In the genomic region with DNA sequence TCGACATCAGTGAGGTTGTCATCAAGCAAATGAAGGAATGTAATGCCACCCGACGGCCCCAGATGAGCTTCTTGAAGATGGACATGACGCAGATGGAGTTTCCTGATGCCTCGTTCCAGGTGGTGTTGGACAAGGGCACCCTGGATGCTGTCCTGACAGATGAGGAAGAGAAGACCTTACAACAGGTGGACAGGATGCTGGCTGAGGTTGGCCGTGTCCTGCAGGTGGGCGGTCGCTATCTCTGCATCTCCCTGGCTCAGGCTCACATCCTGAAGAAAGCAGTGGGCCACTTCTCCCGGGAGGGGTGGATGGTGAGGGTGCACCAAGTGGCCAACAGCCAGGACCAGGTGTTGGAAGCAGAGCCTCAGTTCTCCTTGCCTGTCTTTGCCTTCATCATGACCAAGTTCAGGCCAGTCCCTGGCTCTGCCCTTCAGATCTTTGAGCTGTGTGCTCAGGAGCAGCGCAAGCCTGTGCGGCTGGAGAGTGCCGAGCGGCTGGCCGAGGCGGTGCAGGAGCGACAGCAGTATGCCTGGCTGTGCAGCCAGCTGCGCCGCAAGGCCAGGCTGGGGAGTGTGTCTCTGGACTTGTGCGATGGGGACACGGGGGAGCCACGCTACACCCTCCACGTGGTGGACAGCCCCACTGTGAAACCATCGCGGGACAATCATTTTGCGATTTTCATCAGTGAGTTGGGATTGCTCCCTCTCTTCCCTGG, we compare ENCODE assay signal across 18 cellular contexts. TPM values are rescaled to one million over a fixed set of nuclear protein-coding genes. Genes with fewer than 3 reads are reported as not detected.
DNase-seq lines count a peak whose midpoint lies in the region; ATAC-seq and TF ChIP-seq lines count a peak whose summit lies in the region.
"Had no signal": no experiment of that assay in that cellular context is flagged by ENCODE, and none has a peak within 500 bp of the region (broad histone marks: within the 10 kb centered on the region; RNA-seq: fewer than 3 reads in every experiment).

No MANE protein-coding gene starts in this region.

- H3K4me1 ChIP-seq in thyroid gland: peaks cover 5 to 10% of the 10 kb centered on the region in 2 donors

- DNase-seq in T-helper 2 cell treated with Interferon-gamma antibody and Interleukin-4, amounts not matched to agents 5 μg/mL and 100 μg/mL, for 36 hours (ENCODE audit: low spot score): no peak
- DNase-seq in T-helper 2 cell (no peak), HFFc6 (no peak), thyroid gland (no peak), glutamatergic neuron (no peak), NCI-H2227 treated with DMSO at 0.1 percent for 48 hours (lab: John Stamatoyannopoulos, UW) (no peak)
- no peak for DNase-seq in naive thymus-derived CD8-positive, alpha-beta T cell
- DNase-seq: 8988T, activated B cell treated with CpG ODN at 0.5 μM for 24 hours, C1 segment of cervical spinal cord, dermis blood vessel endothelial cell, EL, mesendoderm, NCI-H187 treated with DMSO at 0.1 percent for 48 hours, NCI-H524, ovary, upper lobe of right lung had no signal

- peaks cover 54% of the 10 kb centered on the region for H3K36me3 Mint-ChIP-seq in T-helper 2 cell treated with Interferon-gamma antibody and Interleukin-4, amounts not matched to agents 5 μg/mL and 100 μg/mL, for 36 hours (ENCODE audit: low read depth)
- H3K36me3 Mint-ChIP-seq in HFFc6 (ENCODE audit: low read depth) (peaks cover 35% of the 10 kb centered on the region), glutamatergic neuron (ENCODE audit: unreplicated experiment) (no peaks in the 10 kb centered on the region)
- H3K36me3 Mint-ChIP-seq in activated T-helper 17 cell treated with anti-CD3 and anti-CD28 coated beads, Interleukin-2, amount 50 U/mL, for 72 hours (ENCODE audit: low read depth): peaks cover 76% of the 10 kb centered on the region
- H3K36me3 Mint-ChIP-seq in naive thymus-derived CD8-positive, alpha-beta T cell: peaks cover 0 to 48% (median 18%) of the 10 kb centered on the region in 3 donors

- no peaks in the 10 kb centered on the region for H3K27me3 Mint-ChIP-seq in T-helper 2 cell treated with Interferon-gamma antibody and Interleukin-4, amounts not matched to agents 5 μg/mL and 100 μg/mL, for 36 hours (ENCODE audit: low read depth)
- H3K27me3 Mint-ChIP-seq in HFFc6 (ENCODE audit: insufficient read depth) (peaks cover 8% of the 10 kb centered on the region), glutamatergic neuron (ENCODE audit: unreplicated experiment) (no peaks in the 10 kb centered on the region)
- no peaks in the 10 kb centered on the region for H3K27me3 Mint-ChIP-seq in activated T-helper 17 cell treated with anti-CD3 and anti-CD28 coated beads, Interleukin-2, amount 50 U/mL, for 72 hours
- no peaks in the 10 kb centered on the region for H3K27me3 Mint-ChIP-seq in naive thymus-derived CD8-positive, alpha-beta T cell
- H3K27me3 Mint-ChIP-seq: activated B cell treated with CpG ODN at 0.5 μM for 24 hours had no signal

- H3K4me3 ChIP-seq in thyroid gland (replicated peaks in 1 of 3): no peak overlapping the region
- H3K4me3 ChIP-seq: ovary, upper lobe of right lung had no signal

- H3K4me3 Mint-ChIP-seq in T-helper 2 cell treated with Interferon-gamma antibody and Interleukin-4, amounts not matched to agents 5 μg/mL and 100 μg/mL, for 36 hours: peak overlapping the region; percentile 97
- H3K4me3 Mint-ChIP-seq in HFFc6 (peak overlapping the region; percentile 51), glutamatergic neuron (ENCODE audit: unreplicated experiment) (no peak overlapping the region)
- peak overlapping the region; percentile 95 for H3K4me3 Mint-ChIP-seq in activated T-helper 17 cell treated with anti-CD3 and anti-CD28 coated beads, Interleukin-2, amount 50 U/mL, for 72 hours
- H3K4me3 Mint-ChIP-seq in naive thymus-derived CD8-positive, alpha-beta T cell: peak overlapping the region; percentile 12 to 100 (median 96)
- H3K4me3 Mint-ChIP-seq: activated B cell treated with CpG ODN at 0.5 μM for 24 hours had no signal

- WGBS in thyroid gland, 2 donors: 88 to 89% methylated on average over 11 to 14 of the region's 25 CpGs

- peaks cover 37 to 41% of the 10 kb centered on the region in 2 donors for H3K36me3 ChIP-seq in thyroid gland
- H3K36me3 ChIP-seq: ovary had no signal

- H3K27ac ChIP-seq in thyroid gland: no peak overlapping the region
- H3K27ac ChIP-seq: ovary, upper lobe of right lung had no signal

- no peaks in the 10 kb centered on the region for H3K9me3 Mint-ChIP-seq in T-helper 2 cell treated with Interferon-gamma antibody and Interleukin-4, amounts not matched to agents 5 μg/mL and 100 μg/mL, for 36 hours
- H3K9me3 Mint-ChIP-seq in HFFc6: no peaks in the 10 kb centered on the region
- H3K9me3 Mint-ChIP-seq in activated T-helper 17 cell treated with anti-CD3 and anti-CD28 coated beads, Interleukin-2, amount 50 U/mL, for 72 hours: no peaks in the 10 kb centered on the region
- H3K9me3 Mint-ChIP-seq in naive thymus-derived CD8-positive, alpha-beta T cell: no peaks in the 10 kb centered on the region
- peaks cover 6% of the 10 kb centered on the region for H3K9me3 Mint-ChIP-seq in glutamatergic neuron (ENCODE audit: unreplicated experiment)
- H3K9me3 Mint-ChIP-seq: activated B cell treated with CpG ODN at 0.5 μM for 24 hours had no signal

- TF ChIP-seq CTCF in HFFc6 (IDR thresholded peaks at IDR 0.05): no peak
- no peak for TF ChIP-seq CTCF in thyroid gland (IDR thresholded peaks at IDR 0.05)
- TF ChIP-seq CTCF in glutamatergic neuron (IDR thresholded peaks at IDR 0.05; ENCODE audit: partially characterized antibody, unreplicated experiment): no peak

- H3K27me3 ChIP-seq in thyroid gland: no peaks in the 10 kb centered on the region
- H3K27me3 ChIP-seq: ovary, upper lobe of right lung had no signal

- no peak for ATAC-seq in activated T-helper 17 cell treated with anti-CD3 and anti-CD28 coated beads, Interleukin-2, amount 50 U/mL, for 72 hours (replicated peaks)
- ATAC-seq in naive thymus-derived CD8-positive, alpha-beta T cell: no peak
- ATAC-seq: upper lobe of right lung had no signal

- H3K9me3 ChIP-seq in thyroid gland: no peaks in the 10 kb centered on the region
- H3K9me3 ChIP-seq: ovary, upper lobe of right lung had no signal

- peaks cover 40% of the 10 kb centered on the region for H3K4me1 Mint-ChIP-seq in T-helper 2 cell treated with Interferon-gamma antibody and Interleukin-4, amounts not matched to agents 5 μg/mL and 100 μg/mL, for 36 hours (ENCODE audit: low read depth)
- H3K4me1 Mint-ChIP-seq in HFFc6 (ENCODE audit: low read depth) (peaks cover 56% of the 10 kb centered on the region), glutamatergic neuron (ENCODE audit: low read depth, unreplicated experiment) (peaks cover 3% of the 10 kb centered on the region)
- H3K4me1 Mint-ChIP-seq in activated T-helper 17 cell treated with anti-CD3 and anti-CD28 coated beads, Interleukin-2, amount 50 U/mL, for 72 hours: peaks cover 42% of the 10 kb centered on the region
- peaks cover 34 to 80% (median 56%) of the 10 kb centered on the region in 4 donors for H3K4me1 Mint-ChIP-seq in naive thymus-derived CD8-positive, alpha-beta T cell

- POLR2A ChIA-PET in naive thymus-derived CD8-positive, alpha-beta T cell (lab: Charles Lee): no interaction called here

- no peak for TF ChIP-seq POLR2A in thyroid gland (IDR thresholded peaks at IDR 0.05)

- intact Hi-C loops in thyroid gland (cut with DNase I): no loop called here

- H3K27ac Mint-ChIP-seq in T-helper 2 cell treated with Interferon-gamma antibody and Interleukin-4, amounts not matched to agents 5 μg/mL and 100 μg/mL, for 36 hours: peak overlapping the region; percentile 29
- H3K27ac Mint-ChIP-seq in HFFc6 (no peak overlapping the region), glutamatergic neuron (ENCODE audit: unreplicated experiment) (no peak overlapping the region)
- peak overlapping the region; percentile 94 for H3K27ac Mint-ChIP-seq in activated T-helper 17 cell treated with anti-CD3 and anti-CD28 coated beads, Interleukin-2, amount 50 U/mL, for 72 hours
- H3K27ac Mint-ChIP-seq in naive thymus-derived CD8-positive, alpha-beta T cell: peak overlapping the region in 3 of 10 donors; percentile 9 to 39 (median 13)
- H3K27ac Mint-ChIP-seq: activated B cell treated with CpG ODN at 0.5 μM for 24 hours had no signal

RNA-seq across cellular contexts. Expression of a gene that starts 2.5 kb away (rescaled TPM):
- 10 to 100 TPM; 23.4 to 31.5 (median 25.4) TPM for total RNA-seq in HFFc6 (2021; fragmentation: NEBNext Ultra II Directional; extraction: Animal tissue kit (Norgen Biotek cat#: 25700))
- total RNA-seq in activated T-helper 17 cell treated with anti-CD3 and anti-CD28 coated beads, Interleukin-2, amount 50 U/mL, for 72 hours: 10 to 100 TPM; 77.7 to 83.1 TPM
- 10 to 100 TPM; 32.0 to 32.7 TPM for total RNA-seq in naive thymus-derived CD8-positive, alpha-beta T cell
- polyA plus RNA-seq in naive thymus-derived CD8-positive, alpha-beta T cell: 10 to 100 TPM; 19.5 to 41.2 (median 33.4) TPM
- total RNA-seq in thyroid gland: 10 to 100 TPM; 19.9 to 23.8 (median 22.7) TPM
- total RNA-seq in glutamatergic neuron (ENCODE audit: unreplicated experiment): 21.4 TPM

RNA-seq across cellular contexts. Expression of a gene that starts 42.1 kb away (rescaled TPM):
- total RNA-seq in HFFc6 (2021; fragmentation: NEBNext Ultra II Directional; extraction: Animal tissue kit (Norgen Biotek cat#: 25700)): 10 to 100 TPM; 12.8 to 14.7 (median 13.4) TPM
- 10 to 100 TPM; 14.4 to 16.3 TPM for total RNA-seq in activated T-helper 17 cell treated with anti-CD3 and anti-CD28 coated beads, Interleukin-2, amount 50 U/mL, for 72 hours
- 10 to 100 TPM; 27.5 to 28.0 TPM for total RNA-seq in naive thymus-derived CD8-positive, alpha-beta T cell
- 10 to 100 TPM; 18.3 to 19.9 (median 19.8) TPM for polyA plus RNA-seq in naive thymus-derived CD8-positive, alpha-beta T cell
- total RNA-seq in thyroid gland (10 to 100 TPM; 16.3 to 23.2 (median 17.8) TPM), glutamatergic neuron (ENCODE audit: unreplicated experiment) (8.4 TPM)

RNA-seq across cellular contexts. Expression of a gene that starts 57.3 kb away (rescaled TPM):
- total RNA-seq in HFFc6 (2021; fragmentation: NEBNext Ultra II Directional; extraction: Animal tissue kit (Norgen Biotek cat#: 25700)): under 1 TPM; 0.25 to 0.73 (median 0.39) TPM
- total RNA-seq in activated T-helper 17 cell treated with anti-CD3 and anti-CD28 coated beads, Interleukin-2, amount 50 U/mL, for 72 hours: 1 to 10 TPM; 3.0 to 5.8 TPM
- 1 to 10 TPM; 1.6 to 2.3 TPM for total RNA-seq in naive thymus-derived CD8-positive, alpha-beta T cell
- polyA plus RNA-seq in naive thymus-derived CD8-positive, alpha-beta T cell: under 1 TPM; 0.36 to 0.41 (median 0.37) TPM
- total RNA-seq in thyroid gland: 10 to 100 TPM in 2 of 4 donors, 1 to 10 TPM in 2; 9.0 to 13.6 (median 10.8) TPM
- total RNA-seq in glutamatergic neuron (ENCODE audit: unreplicated experiment): 11.4 TPM

Comparison
In these comparisons a context has a peak if more than half of its experiments do, and no peak if none do; other contexts are left out.
1. H3K27ac Mint-ChIP-seq: peak in T-helper 2 cell treated with Interferon-gamma antibody and Interleukin-4, amounts not matched to agents 5 μg/mL and 100 μg/mL, for 36 hours (single experiment) and activated T-helper 17 cell treated with anti-CD3 and anti-CD28 coated beads, Interleukin-2, amount 50 U/mL, for 72 hours (single experiment); none in HFFc6 (single experiment) and glutamatergic neuron (single experiment).